In the genomic region with DNA sequence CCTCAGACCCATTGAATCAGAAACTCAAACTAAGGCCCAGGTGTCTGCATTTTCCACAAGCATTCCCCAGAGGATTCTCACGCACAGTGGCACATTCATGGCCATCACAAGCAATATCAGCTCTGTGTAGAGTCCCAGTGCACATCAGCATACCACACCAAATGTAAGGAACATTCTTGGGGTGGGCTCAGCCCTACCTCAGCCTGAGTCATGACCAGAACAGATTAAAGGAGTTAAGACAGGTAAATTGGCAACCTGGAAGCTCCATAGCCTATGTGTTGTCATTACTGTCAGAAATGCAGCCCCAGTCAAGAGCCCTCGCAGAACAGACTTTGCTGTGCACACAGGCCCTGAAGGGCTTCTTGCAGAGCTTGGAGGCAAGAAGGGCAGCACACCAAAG, we compare ENCODE assay signal across 27 cellular contexts. TPM values are rescaled to one million over a fixed set of nuclear protein-coding genes. Genes with fewer than 3 reads are reported as not detected.
"Had no signal": no experiment of that assay in that cellular context is flagged by ENCODE, and none has a peak within 500 bp of the region (broad histone marks: within the 10 kb centered on the region; RNA-seq: fewer than 3 reads in every experiment).

No MANE protein-coding gene starts in this region.

- FAIRE-seq: pancreas, small intestine, urothelium cell line had no signal

- ATAC-seq: naive thymus-derived CD8-positive, alpha-beta T cell; pancreas; right cardiac atrium; right lobe of liver; stimulated activated effector memory CD8-positive, alpha-beta T cell treated with anti-CD3 and anti-CD28 coated beads, Interleukin-12 subunit alpha, Interleukin-12 subunit beta, amount 100 ng/mL, for 72 hours; stimulated activated naive B cell treated with anti-CD40 and anti-IgM and Interleukin-4, amounts not matched to agents 10 μg/mL and 1 μg/mL and 100 μg/mL, for 72 hours had no signal

- H3K4me3 ChIP-seq: pancreas, prostate gland, right lobe of liver, sigmoid colon, stomach, thoracic aorta, thyroid gland, tibial nerve, upper lobe of left lung, vagina had no signal

- H3K9me3 ChIP-seq: neutrophil, pancreas, prostate gland, right lobe of liver, sigmoid colon, stomach, thoracic aorta, thyroid gland, tibial nerve, upper lobe of left lung, vagina had no signal

- H3K36me3 ChIP-seq: neutrophil, pancreas, prostate gland, right lobe of liver, sigmoid colon, stomach, thoracic aorta, thyroid gland, tibial nerve, upper lobe of left lung, vagina had no signal

- H3K4me1 ChIP-seq: pancreas, prostate gland, right lobe of liver, sigmoid colon, stomach, thyroid gland, tibial nerve, upper lobe of left lung, vagina had no signal

- H3K27me3 ChIP-seq: neutrophil, pancreas, right lobe of liver, thyroid gland, tibial nerve, upper lobe of left lung, vagina had no signal

- DNase-seq: naive thymus-derived CD8-positive, alpha-beta T cell; nephron progenitor cell; nucleus accumbens; pancreas; right cardiac atrium; right lobe of liver; sigmoid colon; small intestine; stimulated activated CD4-positive, alpha-beta T cell treated with anti-CD3 and anti-CD28 coated beads, Interleukin-15, amount 100 ng/mL, for 24 hours; stimulated activated CD4-positive, alpha-beta T cell treated with anti-CD3 and anti-CD28 coated beads, Interleukin-2, amount 100 ng/mL, for 24 hours; stimulated activated CD4-positive, alpha-beta T cell treated with anti-CD3 and anti-CD28 coated beads, Interleukin-2, amount 100 ng/mL, for 48 hours; stimulated activated CD4-positive, alpha-beta T cell treated with anti-CD3 and anti-CD28 coated beads, Interleukin-4, amount 100 ng/mL, for 24 hours; stimulated activated naive B cell treated with anti-CD40 and anti-IgM and Interleukin-4, amounts not matched to agents 10 μg/mL and 1 μg/mL and 100 μg/mL, for 72 hours; stimulated activated naive CD4-positive, alpha-beta T cell treated with Interleukin-2 at 50 U/mL for 16 hours; stomach; thyroid gland; trophoblast cell; upper lobe of left lung had no signal

- H3K27ac ChIP-seq: neutrophil, pancreas, prostate gland, right lobe of liver, sigmoid colon, stomach, thoracic aorta, thyroid gland, tibial nerve, upper lobe of left lung, vagina had no signal

RNA-seq across cellular contexts. Expression of gene OPCML, which starts 53.1 kb away (rescaled TPM):
- total RNA-seq: naive thymus-derived CD8-positive, alpha-beta T cell; natural killer cell treated with Interleukin-12 subunit alpha and Interleukin-12 subunit beta and Interleukin-15 and Interleukin-18, amount 100 ng/mL, for 72 hours; renal cortical epithelial cell; thoracic aorta; vagina had no signal
- polyA plus RNA-seq: naive thymus-derived CD8-positive, alpha-beta T cell had no signal
